ENCODE assay signal across 2 cellular contexts in genomic region chr12:54377797-54378515, GRCh38.
TF ChIP-seq lines count a peak whose summit lies in the region.

No MANE protein-coding gene starts in this region.

TF ChIP-seq in HCT116, 20 proteins besides CTCF, POLR2A, EP300 and RAD21 (continued from another document):
- TF ChIP-seq MAX (IDR thresholded peaks at IDR 0.05) (no peak), SP1 (IDR thresholded peaks at IDR 0.05; ENCODE audit: low read depth) (no peak)

TF ChIP-seq in WTC11, 78 proteins besides CTCF, POLR2A, EP300 and RAD21 (continued from another document):
- TF ChIP-seq ZSCAN18 (CRISPR knock-in tag; IDR thresholded peaks at IDR 0.05): no peak
- TF ChIP-seq ZNF532 (CRISPR knock-in tag; IDR thresholded peaks at IDR 0.05; ENCODE audit: borderline replicate concordance): no peak
- no peak for TF ChIP-seq HMGXB4 (CRISPR knock-in tag; IDR thresholded peaks at IDR 0.05)
- no peak for TF ChIP-seq JUN (CRISPR knock-in tag; IDR thresholded peaks at IDR 0.05)
- no peak for TF ChIP-seq ZNF138 (CRISPR knock-in tag; conservative IDR thresholded peaks at IDR 0.05)
- TF ChIP-seq RELA (CRISPR knock-in tag; IDR thresholded peaks at IDR 0.05; ENCODE audit: borderline replicate concordance): no peak
- TF ChIP-seq AR (CRISPR knock-in tag; IDR thresholded peaks at IDR 0.05): no peak
- TF ChIP-seq TP53 (CRISPR knock-in tag; IDR thresholded peaks at IDR 0.05): no peak
- no peak for TF ChIP-seq ZNF317 (CRISPR knock-in tag; IDR thresholded peaks at IDR 0.05; ENCODE audit: borderline replicate concordance, low read depth)
- TF ChIP-seq ZNF263 (CRISPR knock-in tag; IDR thresholded peaks at IDR 0.05; ENCODE audit: low read depth): no peak
- TF ChIP-seq SMAD3 (CRISPR knock-in tag; IDR thresholded peaks at IDR 0.05; ENCODE audit: borderline replicate concordance): no peak
- no peak for TF ChIP-seq GRHL2 (CRISPR knock-in tag; IDR thresholded peaks at IDR 0.05; ENCODE audit: insufficient replicate concordance, severe bottlenecking)
- TF ChIP-seq E2F1 (CRISPR knock-in tag; IDR thresholded peaks at IDR 0.05): no peak
